8 cellular contexts compared by ENCODE assay signal in the genomic region with DNA sequence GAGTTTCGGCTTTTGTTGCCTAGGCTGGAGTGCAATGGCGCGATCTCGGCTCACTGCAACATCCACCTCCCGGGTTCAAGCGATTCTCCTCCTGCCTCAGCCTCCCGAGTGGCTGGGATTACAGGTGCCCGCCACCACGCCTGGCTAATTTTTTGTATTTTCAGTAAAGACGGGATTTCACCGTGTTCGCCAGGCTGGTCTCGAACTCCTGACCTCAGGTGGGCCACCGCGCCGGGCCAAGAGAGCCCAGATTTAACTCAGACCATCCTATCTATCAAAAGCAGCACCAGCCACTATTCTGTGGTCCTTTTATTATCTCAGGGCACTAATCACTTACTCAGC. TPM values are rescaled to one million over a fixed set of nuclear protein-coding genes. Genes with fewer than 3 reads are reported as not detected.
DNase-seq lines count a peak whose midpoint lies in the region; ATAC-seq and TF ChIP-seq lines count a peak whose summit lies in the region.
"Not testable (repeated sequence)": the region's sequence is repeated elsewhere in the genome, so short reads cannot be mapped to it uniquely, and the experiment has no call there.

No MANE protein-coding gene starts in this region.

- not testable (repeated sequence) for ATAC-seq in gastrocnemius medialis; upper lobe of left lung (ENCODE audit: low FRiP score in 2 of 2)

- H3K4me3 ChIP-seq in CD8-positive, alpha-beta memory T cell (ENCODE audit: low read length) = peak overlapping the region; percentile 90
- H3K4me3 ChIP-seq in OCI-LY7 (ENCODE audit: low read depth, low read length, poor library complexity, severe bottlenecking) (peak overlapping the region; percentile 62), cardiac muscle cell (peak overlapping the region; percentile 42), mesodermal cell (ENCODE audit: extremely low read depth, insufficient read depth, low read length, poor library complexity, severe bottlenecking) (peak overlapping the region; percentile 25), gastrocnemius medialis (peak overlapping the region; percentile 63 to 72 (median 64)), upper lobe of left lung (peak overlapping the region in 3 of 4 donors; percentile 47 to 64 (median 57))

- H3K9me3 ChIP-seq in CD8-positive, alpha-beta memory T cell (ENCODE audit: low read length); OCI-LY7 (ENCODE audit: low read length); cardiac muscle cell (ENCODE audit: low read depth); mesodermal cell (ENCODE audit: control insufficient read depth, low read length); gastrocnemius medialis; upper lobe of left lung: not testable (repeated sequence)

- not testable (repeated sequence) for H3K27ac ChIP-seq in CD8-positive, alpha-beta memory T cell (ENCODE audit: low read depth, low read length); OCI-LY7 (ENCODE audit: low read depth, low read length, poor library complexity, severe bottlenecking); cardiac muscle cell; mesodermal cell (ENCODE audit: low read depth, low read length, severe bottlenecking)
- H3K27ac ChIP-seq in cingulate gyrus (ENCODE audit: low read depth, low read length) (peak overlapping the region; percentile 83), gastrocnemius medialis (peak overlapping the region; percentile 64 to 83 (median 74)), upper lobe of left lung (peak overlapping the region in 2 of 4 donors; percentile 61 to 74)

- not testable (repeated sequence) for TF ChIP-seq EP300 in upper lobe of left lung (IDR thresholded peaks at IDR 0.05)

- peak overlapping the region; percentile 83 to 91 (median 90) for H3K4me3 Mint-ChIP-seq in CD8-positive, alpha-beta memory T cell
- H3K4me3 Mint-ChIP-seq in activated T-helper 1 cell treated with anti-CD3 and anti-CD28 coated beads, Interleukin-12 subunit alpha, Interleukin-12 subunit beta, Interleukin-2, Interleukin-4 antibody, amounts not matched to agents 30 ng/mL and 10 ng/mL and 1 ng/mL, durations not matched to agents 14 hours and 24 hours and 36 hours = peak overlapping the region; percentile 88

- H3K36me3 Mint-ChIP-seq in CD8-positive, alpha-beta memory T cell; activated T-helper 1 cell treated with anti-CD3 and anti-CD28 coated beads, Interleukin-12 subunit alpha, Interleukin-12 subunit beta, Interleukin-2, Interleukin-4 antibody, amounts not matched to agents 30 ng/mL and 10 ng/mL and 1 ng/mL, durations not matched to agents 14 hours and 24 hours and 36 hours (ENCODE audit: low read depth): not testable (repeated sequence)

- not testable (repeated sequence) for H3K9me2 ChIP-seq in OCI-LY7 (ENCODE audit: insufficient read depth, low read length)

- not testable (repeated sequence) for H3K36me3 ChIP-seq in CD8-positive, alpha-beta memory T cell (ENCODE audit: insufficient read depth, low read length); OCI-LY7 (ENCODE audit: insufficient read depth, low read length); cardiac muscle cell; mesodermal cell (ENCODE audit: control insufficient read depth, insufficient read depth, low read length); gastrocnemius medialis; upper lobe of left lung

- not testable (repeated sequence) for H3K9me3 Mint-ChIP-seq in CD8-positive, alpha-beta memory T cell; activated T-helper 1 cell treated with anti-CD3 and anti-CD28 coated beads, Interleukin-12 subunit alpha, Interleukin-12 subunit beta, Interleukin-2, Interleukin-4 antibody, amounts not matched to agents 30 ng/mL and 10 ng/mL and 1 ng/mL, durations not matched to agents 14 hours and 24 hours and 36 hours

- H3K27me3 ChIP-seq in CD8-positive, alpha-beta memory T cell (ENCODE audit: insufficient read depth, low read length, poor library complexity, severe bottlenecking); cardiac muscle cell; gastrocnemius medialis; upper lobe of left lung: not testable (repeated sequence)

- peak overlapping the region in 6 of 8 donors; percentile 42 to 89 (median 74) for H3K27ac Mint-ChIP-seq in CD8-positive, alpha-beta memory T cell
- peak overlapping the region; percentile 75 for H3K27ac Mint-ChIP-seq in activated T-helper 1 cell treated with anti-CD3 and anti-CD28 coated beads, Interleukin-12 subunit alpha, Interleukin-12 subunit beta, Interleukin-2, Interleukin-4 antibody, amounts not matched to agents 30 ng/mL and 10 ng/mL and 1 ng/mL, durations not matched to agents 14 hours and 24 hours and 36 hours

- BruUV-seq in OCI-LY7 (replicated peaks; lab: Mats Ljungman, UMichigan) = not testable (repeated sequence)

- POLR2A ChIA-PET in CD8-positive, alpha-beta memory T cell (lab: Charles Lee) = interaction anchor here (0.7 to 1.0 kb wide), 3 partner anchors 15 to 142 kb away, joined by 3 to 5 read pairs (median 3); a partner anchor contains a TSS
- POLR2A ChIA-PET in OCI-LY7 (lab: Charles Lee) = not testable (repeated sequence)

- 93 to 97% methylated on average over 16 of the region's 16 CpGs for WGBS in mesodermal cell (ENCODE audit: insufficient coverage in 2 of 2), 2 experiments
- WGBS in upper lobe of left lung, 2 donors = 89 to 91% methylated on average over 16 of the region's 16 CpGs

- in situ Hi-C loops in gastrocnemius medialis (cut with MboI; ENCODE audit: low sequenced_read_pairs in 4 of 4) = not testable (repeated sequence)

- H4K20me1 ChIP-seq in OCI-LY7 (ENCODE audit: insufficient read depth, low read length) = not testable (repeated sequence)

- H3K27me3 Mint-ChIP-seq in CD8-positive, alpha-beta memory T cell; activated T-helper 1 cell treated with anti-CD3 and anti-CD28 coated beads, Interleukin-12 subunit alpha, Interleukin-12 subunit beta, Interleukin-2, Interleukin-4 antibody, amounts not matched to agents 30 ng/mL and 10 ng/mL and 1 ng/mL, durations not matched to agents 14 hours and 24 hours and 36 hours (ENCODE audit: insufficient read depth): not testable (repeated sequence)

- not testable (repeated sequence) for TF ChIP-seq CTCF in OCI-LY7 (conservative IDR thresholded peaks at IDR 0.05; ENCODE audit: low read length); cardiac muscle cell (IDR thresholded peaks at IDR 0.05; ENCODE audit: low read depth, low read length); gastrocnemius medialis (IDR thresholded peaks at IDR 0.05 in 4 of 5, conservative IDR thresholded peaks at IDR 0.05 in 1 of 5); upper lobe of left lung (IDR thresholded peaks at IDR 0.05)

- not testable (repeated sequence) for H3K4me1 ChIP-seq in CD8-positive, alpha-beta memory T cell (ENCODE audit: insufficient read depth, low read length); OCI-LY7 (ENCODE audit: insufficient read depth, low read length, poor library complexity, severe bottlenecking); cardiac muscle cell (ENCODE audit: low read depth); mesodermal cell (ENCODE audit: control insufficient read depth, insufficient read depth, low read length, poor library complexity, severe bottlenecking); gastrocnemius medialis
- peaks cover 3 to 15% (median 6%) of the 10 kb centered on the region in 4 donors for H3K4me1 ChIP-seq in upper lobe of left lung

- intact Hi-C loops in OCI-LY7 (cut with micrococcal nuclease; ENCODE audit: unreplicated experiment) = not testable (repeated sequence)
- intact Hi-C loops in activated T-helper 1 cell treated with anti-CD3 and anti-CD28 coated beads, Interleukin-12 subunit alpha, Interleukin-12 subunit beta, Interleukin-2, Interleukin-4 antibody, amounts not matched to agents 30 ng/mL and 10 ng/mL and 1 ng/mL, durations not matched to agents 14 hours and 24 hours and 36 hours (cut with micrococcal nuclease) = loop anchor here (1.0 to 5.0 kb wide), 6 partner anchors 16 to 187 kb away; a partner anchor contains a TSS
- intact Hi-C loops in gastrocnemius medialis (cut with DNase I; ENCODE audit: low total_unique reads) = loop anchor here (1.0 kb wide), 1 partner anchor 16 kb away; a partner anchor contains a TSS

- peak overlapping the region; percentile 57; the same call in 1 of the 2 replicates for H2AFZ ChIP-seq in OCI-LY7 (ENCODE audit: low read length)

- H3K4me1 Mint-ChIP-seq in CD8-positive, alpha-beta memory T cell = peaks cover 5 to 18% (median 6%) of the 10 kb centered on the region in 3 donors
- peaks cover 13% of the 10 kb centered on the region for H3K4me1 Mint-ChIP-seq in activated T-helper 1 cell treated with anti-CD3 and anti-CD28 coated beads, Interleukin-12 subunit alpha, Interleukin-12 subunit beta, Interleukin-2, Interleukin-4 antibody, amounts not matched to agents 30 ng/mL and 10 ng/mL and 1 ng/mL, durations not matched to agents 14 hours and 24 hours and 36 hours (ENCODE audit: low read depth)

- peak overlapping the region; percentile 70 for H3K4me2 ChIP-seq in OCI-LY7 (ENCODE audit: low read length)

- DNase-seq in CD8-positive, alpha-beta memory T cell; OCI-LY7 (ENCODE audit: low spot score); activated T-helper 1 cell treated with anti-CD3 and anti-CD28 coated beads, Interleukin-12 subunit alpha, Interleukin-12 subunit beta, Interleukin-2, Interleukin-4 antibody, amounts not matched to agents 30 ng/mL and 10 ng/mL and 1 ng/mL, durations not matched to agents 14 hours and 24 hours and 36 hours (ENCODE audit: low spot score); cardiac muscle cell (ENCODE audit: low read depth in 1 of 2, low spot score in 1 of 2); gastrocnemius medialis; upper lobe of left lung: not testable (repeated sequence)

- H3K79me2 ChIP-seq in OCI-LY7 (ENCODE audit: insufficient read depth, low read depth, low read length) = not testable (repeated sequence)

- CTCF ChIA-PET in CD8-positive, alpha-beta memory T cell (lab: Charles Lee) = interaction anchor here (1.5 kb wide), 1 partner anchor 18 kb away, joined by 3 read pairs; no protein-coding TSS in a partner anchor
- CTCF ChIA-PET in OCI-LY7 (lab: Charles Lee; ENCODE audit: unreplicated experiment) = not testable (repeated sequence)

- not testable (repeated sequence) for TF ChIP-seq POLR2A in gastrocnemius medialis (IDR thresholded peaks at IDR 0.05); upper lobe of left lung (IDR thresholded peaks at IDR 0.05)

RNA-seq across cellular contexts. Expression of a gene that starts 16.3 kb away (rescaled TPM):
- total RNA-seq in CD8-positive, alpha-beta memory T cell = 10 to 100 TPM; 16.1 to 16.7 TPM
- polyA plus RNA-seq in CD8-positive, alpha-beta memory T cell = 11.8 TPM
- total RNA-seq in OCI-LY7 (2014; rRNA removed; shearing (Covaris generic)) = 10.2 and 12.0 TPM in 2 replicates
- total RNA-seq in OCI-LY7 (2022) (24.6 and 26.3 TPM in 2 replicates), cardiac muscle cell (27.9 and 32.2 TPM in 2 replicates), gastrocnemius medialis (10 to 100 TPM in 1 of 4 donors, 1 to 10 TPM in 3; 6.0 to 11.8 (median 8.8) TPM), upper lobe of left lung (10 to 100 TPM; 14.7 to 28.6 (median 25.5) TPM)
- total RNA-seq in activated T-helper 1 cell treated with anti-CD3 and anti-CD28 coated beads, Interleukin-12 subunit alpha, Interleukin-12 subunit beta, Interleukin-2, Interleukin-4 antibody, amounts not matched to agents 30 ng/mL and 10 ng/mL and 1 ng/mL, durations not matched to agents 14 hours and 24 hours and 36 hours = 26.7 and 27.8 TPM in 2 replicates
- polyA plus RNA-seq in cardiac muscle cell = 36.8 and 47.3 TPM in 2 replicates
- polyA plus RNA-seq in mesodermal cell (2013, experiment 1 of 2) = 19.4 TPM
- 17.0 TPM for polyA plus RNA-seq in mesodermal cell (2013, experiment 2 of 2)

RNA-seq across cellular contexts. Expression of a gene that starts 55.5 kb away (rescaled TPM):
- 10 to 100 TPM; 35.6 to 36.5 TPM for total RNA-seq in CD8-positive, alpha-beta memory T cell
- polyA plus RNA-seq in CD8-positive, alpha-beta memory T cell = 4.0 TPM
- 62.6 and 73.4 TPM in 2 replicates for total RNA-seq in OCI-LY7 (2014; rRNA removed; shearing (Covaris generic))
- total RNA-seq in OCI-LY7 (2022) (118 and 120 TPM in 2 replicates), cardiac muscle cell (3.5 and 7.5 TPM in 2 replicates), gastrocnemius medialis (1 to 10 TPM in 3 of 4 donors, under 1 TPM in 1; 0.75 to 2.0 (median 1.6) TPM), upper lobe of left lung (1 to 10 TPM; 3.1 to 8.5 (median 6.7) TPM)
- 35.0 and 35.2 TPM in 2 replicates for total RNA-seq in activated T-helper 1 cell treated with anti-CD3 and anti-CD28 coated beads, Interleukin-12 subunit alpha, Interleukin-12 subunit beta, Interleukin-2, Interleukin-4 antibody, amounts not matched to agents 30 ng/mL and 10 ng/mL and 1 ng/mL, durations not matched to agents 14 hours and 24 hours and 36 hours
- polyA plus RNA-seq in cardiac muscle cell = 2.5 and 4.3 TPM in 2 replicates
- polyA plus RNA-seq in mesodermal cell (2013, experiment 1 of 2) = 2.2 TPM
- 2.3 TPM for polyA plus RNA-seq in mesodermal cell (2013, experiment 2 of 2)

Comparison
In these comparisons a context has a peak if more than half of its experiments do, and no peak if none do; other contexts are left out.
1. H3K4me3 ChIP-seq: peak in every context shown above with its lines; median percentile 90 in CD8-positive, alpha-beta memory T cell; 64 in gastrocnemius medialis; 62 in OCI-LY7; 57 in upper lobe of left lung; 42 in cardiac muscle cell; 25 in mesodermal cell.